ENCODE assay signal across 19 cellular contexts in genomic region chr18:76994086-76994654, GRCh38.
A peak's percentile ranks its signal among the peaks of the same experiment; 100 is the strongest.
DNase-seq lines count a peak whose midpoint lies in the region; ATAC-seq and TF ChIP-seq lines count a peak whose summit lies in the region.
"Had no signal": no experiment of that assay in that cellular context is flagged by ENCODE, and none has a peak within 500 bp of the region (broad histone marks: within the 10 kb centered on the region; RNA-seq: fewer than 3 reads in every experiment).

No MANE protein-coding gene starts in this region.

- no peak overlapping the region for H3K4me2 ChIP-seq in Karpas-422 (ENCODE audit: low read depth, low read length, poor library complexity, severe bottlenecking)
- H3K4me2 ChIP-seq in hepatocyte = peak overlapping the region; percentile 37

- DNase-seq in Karpas-422 (no peak), hepatocyte (ENCODE audit: low spot score) (peak; percentile 54), ureter (ENCODE audit: low spot score) (peak; percentile 15), NCI-H226 (no peak), NCI-H2029 (lab: John Stamatoyannopoulos, UW) (no peak)
- DNase-seq: BE2C; Calu3; CD4-positive, alpha-beta T cell; DMS53; GM23248; NCI-H1105; NCI-H1694 treated with DMSO at 0.1 percent for 48 hours; NCI-H446; NK-92 treated with Interleukin-12 subunit alpha and Interleukin-12 subunit beta, amount 100 ng/mL, for 24 hours; SHP77 treated with DMSO at 0.1 percent for 48 hours had no signal

- H4K20me1 ChIP-seq in Karpas-422 (ENCODE audit: insufficient read depth, low read depth, low read length) = no peaks in the 10 kb centered on the region
- no peaks in the 10 kb centered on the region for H4K20me1 ChIP-seq in hepatocyte (ENCODE audit: insufficient read depth, poor library complexity, severe bottlenecking)

- H3K79me2 ChIP-seq in Karpas-422 (ENCODE audit: low read length) (no peaks in the 10 kb centered on the region), hepatocyte (no peaks in the 10 kb centered on the region)

- H3K4me3 ChIP-seq in Karpas-422 (ENCODE audit: low read length) = no peak overlapping the region
- H3K4me3 ChIP-seq in hepatocyte = no peak overlapping the region
- H3K4me3 ChIP-seq: GM23248 had no signal

- H3K36me3 Mint-ChIP-seq in nephron (ENCODE audit: low read depth) = no peaks in the 10 kb centered on the region

- H3K4me1 ChIP-seq in Karpas-422 (ENCODE audit: low read length) = peaks cover 55% of the 10 kb centered on the region
- peaks cover 5% of the 10 kb centered on the region for H3K4me1 ChIP-seq in hepatocyte (ENCODE audit: insufficient read depth)
- H3K4me1 ChIP-seq: BE2C had no signal

- TF ChIP-seq CTCF in hepatocyte (IDR thresholded peaks at IDR 0.05; ENCODE audit: poor library complexity) (no peak), nephron (IDR thresholded peaks at IDR 0.05; ENCODE audit: unreplicated experiment in 3 of 3) (no peak)

- H3K27me3 ChIP-seq in Karpas-422 (ENCODE audit: low read length) = no peaks in the 10 kb centered on the region
- no peaks in the 10 kb centered on the region for H3K27me3 ChIP-seq in hepatocyte
- H3K27me3 ChIP-seq: BE2C had no signal

- no peaks in the 10 kb centered on the region for H3K36me3 ChIP-seq in Karpas-422 (ENCODE audit: insufficient read depth, low read length)
- H3K36me3 ChIP-seq in hepatocyte (replicated peaks; ENCODE audit: insufficient read depth, low read depth) = no peaks in the 10 kb centered on the region
- H3K36me3 ChIP-seq: BE2C had no signal

- no peaks in the 10 kb centered on the region for H3K9me3 ChIP-seq in Karpas-422 (ENCODE audit: low read length)
- H3K9me3 ChIP-seq in hepatocyte (ENCODE audit: low read depth) = no peaks in the 10 kb centered on the region
- H3K9me3 ChIP-seq: BE2C had no signal

- peaks cover 38% of the 10 kb centered on the region for H3K4me1 Mint-ChIP-seq in nephron

- no peaks in the 10 kb centered on the region for H3K9me2 ChIP-seq in Karpas-422 (replicated peaks; ENCODE audit: insufficient read depth, low read length)
- H3K9me2 ChIP-seq in hepatocyte (replicated peaks; ENCODE audit: insufficient read depth) = no peaks in the 10 kb centered on the region

- peak overlapping the region; percentile 92 to 97 (median 93) for H3K27ac Mint-ChIP-seq in nephron
- H3K27ac Mint-ChIP-seq: CD4-positive, alpha-beta T cell had no signal

- ATAC-seq in HG03175 (IDR thresholded peaks at IDR 0.05; ENCODE audit: unreplicated experiment) = no peak
- ATAC-seq: SK-N-SH treated with all-trans-retinoic acid at 6 μM for 48 hours had no signal

- H3K9ac ChIP-seq in Karpas-422 (ENCODE audit: low read length) = no peak overlapping the region
- H3K9ac ChIP-seq: GM23248 had no signal

- H2AFZ ChIP-seq in Karpas-422 (ENCODE audit: low read length) (no peak overlapping the region), hepatocyte (peak overlapping the region; percentile 20)
- H2AFZ ChIP-seq: GM23248 had no signal

- H3K27ac ChIP-seq in Karpas-422 (ENCODE audit: low read length) (peak overlapping the region; percentile 44), hepatocyte (peak overlapping the region; percentile 74)
- H3K27ac ChIP-seq: GM23248 had no signal

- H3K27me3 Mint-ChIP-seq in nephron (ENCODE audit: low read depth) = peaks cover 15% of the 10 kb centered on the region
- H3K27me3 Mint-ChIP-seq: CD4-positive, alpha-beta T cell had no signal

- peaks cover 2% of the 10 kb centered on the region for H3K9me3 Mint-ChIP-seq in nephron
- H3K9me3 Mint-ChIP-seq: CD4-positive, alpha-beta T cell had no signal

- H3K4me3 Mint-ChIP-seq in nephron = peak overlapping the region in 1 of 3 experiments; percentile 9
- H3K4me3 Mint-ChIP-seq: CD4-positive, alpha-beta T cell; IgD-negative memory B cell had no signal

- 55% methylated on average over 8 of the region's 8 CpGs for WGBS in hepatocyte (ENCODE audit: low lambda C conversion rate, missing lambda C conversion rate)

Comparison
In these comparisons a context has a peak if more than half of its experiments do, and no peak if none do; other contexts are left out.
1. DNase-seq: peak in hepatocyte (single experiment) and ureter (single experiment); none in Karpas-422 (single experiment), NCI-H226 (single experiment) and NCI-H2029 (single experiment).